ENCODE assay signal across 19 cellular contexts in genomic region chr21:37792046-37792445, GRCh38.
DNase-seq lines count a peak whose midpoint lies in the region; ATAC-seq and TF ChIP-seq lines count a peak whose summit lies in the region.
"Had no signal": no experiment of that assay in that cellular context is flagged by ENCODE, and none has a peak within 500 bp of the region (broad histone marks: within the 10 kb centered on the region; RNA-seq: fewer than 3 reads in every experiment).

No MANE protein-coding gene starts in this region.

- CTCF ChIA-PET in IMR-90 (lab: Yijun Ruan, JAX), result no interaction called here

- dilution Hi-C loops in IMR-90 (cut with HindIII; ENCODE audit: low sequenced_read_pairs, unreplicated experiment), result no loop called here

- H3K79me1 ChIP-seq in IMR-90 (ENCODE audit: low read depth in 1 of 2, low read length in 2 of 2), result no peaks in the 10 kb centered on the region

- intact Hi-C loops in IMR-90 (cut with micrococcal nuclease), result no loop called here

- no peak for TF ChIP-seq RAD21 in IMR-90 (IDR thresholded peaks at IDR 0.05; ENCODE audit: low read length)

- POLR2A ChIA-PET in IMR-90 (lab: Charles Lee; ENCODE audit: unreplicated experiment), result no interaction called here

- H2AK9ac ChIP-seq in IMR-90 (replicated peaks; ENCODE audit: low read depth, low read length, poor library complexity), result no peak overlapping the region

- TF ChIP-seq CTCF in IMR-90 (conservative IDR thresholded peaks at IDR 0.05; ENCODE audit: low read depth, low read length), result no peak
- no peak for TF ChIP-seq CTCF in astrocyte of the spinal cord (IDR thresholded peaks at IDR 0.05; ENCODE audit: low read depth, low read length)
- no peak for TF ChIP-seq CTCF in fibroblast of villous mesenchyme (IDR thresholded peaks at IDR 0.05; ENCODE audit: insufficient read depth, low read depth, low read length)

- no CpG with 5 or more reads among the region's 3 CpGs for WGBS in IMR-90 (ENCODE audit: extremely low coverage in 2 of 2, insufficient read length in 1 of 2), 2 experiments

- H3K9me1 ChIP-seq in IMR-90 (ENCODE audit: insufficient read depth, low read length), result peaks cover 7% of the 10 kb centered on the region

- no peak overlapping the region for H3K4me2 ChIP-seq in IMR-90 (ENCODE audit: low read depth, low read length)

- H2BK15ac ChIP-seq in IMR-90 (ENCODE audit: low read depth, low read length), result peak overlapping the region; percentile 24; the same call in 1 of the 3 replicates

- H3K4ac ChIP-seq in IMR-90 (ENCODE audit: low read depth, low read length), result no peak overlapping the region; the same call in 1 of the 2 replicates

- H2AK5ac ChIP-seq in IMR-90 (ENCODE audit: low read depth, low read length), result no peak overlapping the region

- no peak overlapping the region for H3K27ac ChIP-seq in IMR-90 (ENCODE audit: insufficient read depth, low read length)
- H3K27ac ChIP-seq: Peyer's patch had no signal

- DNase-seq in IMR-90, result peak; percentile 52
- peak; percentile 26 for DNase-seq in astrocyte of the spinal cord (ENCODE audit: low read depth, low spot score)
- peak; percentile 17 for DNase-seq in fibroblast of villous mesenchyme (ENCODE audit: low read depth)
- no peak for DNase-seq in mesenteric fat pad (ENCODE audit: low spot score)
- no peak for DNase-seq in NCI-H2029 treated with DMSO at 0.1 percent for 48 hours (lab: John Stamatoyannopoulos, UW)
- DNase-seq: C1 segment of cervical spinal cord; CD8-positive, alpha-beta memory T cell; DMS79 treated with DMSO at 0.1 percent for 48 hours; H7; HFFc6; Karpas-422; MG63; NCI-H1048; NCI-H1436 treated with DMSO at 0.1 percent for 48 hours; NCI-H2081; Peyer's patch had no signal

- H2BK120ac ChIP-seq in IMR-90 (ENCODE audit: low read depth, low read length), result peak overlapping the region; percentile 97; the same call in 1 of the 2 replicates

- peaks cover 4% of the 10 kb centered on the region for H3K9me3 ChIP-seq in IMR-90 (ENCODE audit: control insufficient read depth, insufficient read depth, low read length)
- H3K9me3 ChIP-seq: Peyer's patch had no signal

- H2AFZ ChIP-seq in IMR-90 (replicated peaks; ENCODE audit: low read length, poor library complexity), result no peak overlapping the region

- H3K4me1 ChIP-seq in IMR-90 (ENCODE audit: control insufficient read depth, insufficient read depth, low read length), result peaks cover 5% of the 10 kb centered on the region
- H3K4me1 ChIP-seq: Peyer's patch had no signal

- no peaks in the 10 kb centered on the region for H3K27me3 ChIP-seq in IMR-90 (ENCODE audit: control insufficient read depth, insufficient read depth, low read length)
- H3K27me3 ChIP-seq: MG63, Peyer's patch had no signal

- ATAC-seq in IMR-90 (ENCODE audit: low read depth) (no peak), HG02852 (IDR thresholded peaks at IDR 0.05; ENCODE audit: unreplicated experiment) (no peak), HG02759 (IDR thresholded peaks at IDR 0.05; ENCODE audit: unreplicated experiment) (no peak)
- ATAC-seq: Right ventricle myocardium inferior had no signal

- no peaks in the 10 kb centered on the region for H3K36me3 ChIP-seq in IMR-90 (ENCODE audit: control insufficient read depth, insufficient read depth, low read length)
- H3K36me3 ChIP-seq: MG63, Peyer's patch had no signal

- no peak overlapping the region for H4K91ac ChIP-seq in IMR-90 (ENCODE audit: insufficient read depth, low read depth, low read length)

- no TSS peak for BruUV-seq in IMR-90 (replicated peaks; lab: Mats Ljungman, UMichigan)

- H3K18ac ChIP-seq in IMR-90 (ENCODE audit: low read depth, low read length), result no peak overlapping the region

- no peak overlapping the region for H3K23ac ChIP-seq in IMR-90 (ENCODE audit: low read depth, low read length)

- TF ChIP-seq POLR2A in IMR-90 (IDR thresholded peaks at IDR 0.05; ENCODE audit: low read depth, low read length), result no peak

- in situ Hi-C loops in IMR-90 (cut with MboI; ENCODE audit: low sequenced_read_pairs) (no loop called here), astrocyte of the spinal cord (cut with HindIII; ENCODE audit: low sequenced_read_pairs) (no loop called here)

- no peaks in the 10 kb centered on the region for H4K20me1 ChIP-seq in IMR-90 (ENCODE audit: insufficient read depth, low read length)

- no peak overlapping the region for H3K4me3 ChIP-seq in IMR-90 (ENCODE audit: insufficient read depth, low read depth, low read length)
- no peak overlapping the region for H3K4me3 ChIP-seq in astrocyte of the spinal cord (ENCODE audit: low read depth, low read length)
- no peak overlapping the region for H3K4me3 ChIP-seq in fibroblast of villous mesenchyme (ENCODE audit: low read depth, low read length)
- H3K4me3 ChIP-seq: MG63, Peyer's patch had no signal

- no peak overlapping the region for H4K5ac ChIP-seq in IMR-90 (ENCODE audit: low read depth, low read length)

- no peak overlapping the region for H2BK5ac ChIP-seq in IMR-90 (ENCODE audit: low read depth, low read length, poor library complexity, severe bottlenecking)

- no peak overlapping the region for H4K8ac ChIP-seq in IMR-90 (ENCODE audit: low read depth in 2 of 2, low read length in 2 of 2)

- H3K9ac ChIP-seq in IMR-90 (ENCODE audit: low read depth, low read length), result no peak overlapping the region

- 0 out of 2 replicates have a peak overlapping the region, but pooled peaks have one; percentile 16 for H2BK20ac ChIP-seq in IMR-90 (ENCODE audit: low read depth, low read length)

- H3K56ac ChIP-seq in IMR-90 (ENCODE audit: extremely low read depth, insufficient read depth, low read length), result no peak overlapping the region

- H3K14ac ChIP-seq in IMR-90 (replicated peaks; ENCODE audit: low read depth, low read length), result no peak overlapping the region

TF ChIP-seq in IMR-90, 13 proteins besides CTCF, POLR2A, EP300 and RAD21:
- TF ChIP-seq SMC3 (IDR thresholded peaks at IDR 0.05; ENCODE audit: low read depth, low read length) (no peak), MAFK (IDR thresholded peaks at IDR 0.05; ENCODE audit: low read depth, low read length) (no peak), CEBPB (IDR thresholded peaks at IDR 0.05; ENCODE audit: low read depth, low read length) (no peak), USF2 (IDR thresholded peaks at IDR 0.05; ENCODE audit: low read depth, low read length) (no peak), FOS (IDR thresholded peaks at IDR 0.05; ENCODE audit: low read depth, low read length) (no peak), MXI1 (IDR thresholded peaks at IDR 0.05; ENCODE audit: borderline replicate concordance, low read depth, low read length) (no peak), NFE2L2 (IDR thresholded peaks at IDR 0.05; ENCODE audit: low read depth, low read length) (no peak)

Comparison
In these comparisons a context has a peak if more than half of its experiments do, and no peak if none do; other contexts are left out.
1. DNase-seq: peak in IMR-90 (single experiment), astrocyte of the spinal cord (single experiment) and fibroblast of villous mesenchyme (single experiment); none in mesenteric fat pad (single experiment) and NCI-H2029 treated with DMSO at 0.1 percent for 48 hours (single experiment).